In genomic region chr7:117157871-117158209, GRCh38 we compare ENCODE assay signal across 20 cellular contexts.
DNase-seq lines count a peak whose midpoint lies in the region; ATAC-seq, FAIRE-seq and TF ChIP-seq lines count a peak whose summit lies in the region.
"Had no signal": no experiment of that assay in that cellular context is flagged by ENCODE, and none has a peak within 500 bp of the region (broad histone marks: within the 10 kb centered on the region; RNA-seq: fewer than 3 reads in every experiment).

No MANE protein-coding gene starts in this region.

- H3K4me1 ChIP-seq in GM23248 (ENCODE audit: insufficient read depth) (peaks cover 30% of the 10 kb centered on the region), astrocyte (ENCODE audit: insufficient read depth, low read length) (peaks cover 17% of the 10 kb centered on the region), osteoblast (ENCODE audit: insufficient read depth, low read length) (peaks cover 32% of the 10 kb centered on the region)
- H3K4me1 ChIP-seq: HAP-1 had no signal

- H3K36me3 ChIP-seq in GM23248 (ENCODE audit: low read depth): no peaks in the 10 kb centered on the region
- H3K36me3 ChIP-seq in astrocyte (ENCODE audit: insufficient read depth, low read length): no peaks in the 10 kb centered on the region
- H3K36me3 ChIP-seq in osteoblast (ENCODE audit: insufficient read depth, low read length): no peaks in the 10 kb centered on the region
- H3K36me3 ChIP-seq: HAP-1, upper lobe of right lung had no signal

- peak overlapping the region; percentile 68 for H3K4me2 ChIP-seq in GM23248 (ENCODE audit: unreplicated experiment)
- peak overlapping the region; percentile 67 for H3K4me2 ChIP-seq in astrocyte (ENCODE audit: low read length)
- peak overlapping the region; percentile 71 for H3K4me2 ChIP-seq in osteoblast (ENCODE audit: insufficient read depth, low read length)
- H3K4me2 ChIP-seq: PC-9 had no signal

- no peak overlapping the region for H3K27ac Mint-ChIP-seq in astrocyte (ENCODE audit: unreplicated experiment)
- H3K27ac Mint-ChIP-seq in stimulated activated memory B cell treated with anti-CD40 and anti-IgM and Interleukin-4, amounts not matched to agents 10 μg/mL and 1 μg/mL and 100 μg/mL, for 72 hours: no peak overlapping the region
- H3K27ac Mint-ChIP-seq: activated CD4-positive, alpha-beta T cell treated with anti-CD3 and anti-CD28 coated beads for 36 hours; activated naive CD4-positive, alpha-beta T cell treated with anti-CD3 and anti-CD28 coated beads, Interleukin-2, amount 50 U/mL, for 72 hours; CD4-positive, alpha-beta memory T cell; endodermal cell; naive B cell; T-helper 17 cell had no signal

- peaks cover 10% of the 10 kb centered on the region for H3K4me1 Mint-ChIP-seq in astrocyte (ENCODE audit: low read depth, unreplicated experiment)
- H3K4me1 Mint-ChIP-seq in stimulated activated memory B cell treated with anti-CD40 and anti-IgM and Interleukin-4, amounts not matched to agents 10 μg/mL and 1 μg/mL and 100 μg/mL, for 72 hours: no peaks in the 10 kb centered on the region
- H3K4me1 Mint-ChIP-seq: activated CD4-positive, alpha-beta T cell treated with anti-CD3 and anti-CD28 coated beads for 36 hours; CD4-positive, alpha-beta memory T cell; endodermal cell; naive B cell; T-helper 17 cell had no signal

- peak; percentile 14; the same call in 1 of the 2 replicates for TF ChIP-seq CTCF in 22Rv1 (IDR thresholded peaks at IDR 0.05)
- TF ChIP-seq CTCF in astrocyte (IDR thresholded peaks at IDR 0.05; ENCODE audit: insufficient read depth, low read depth, low read length): no peak
- no peak for TF ChIP-seq CTCF in osteoblast (IDR thresholded peaks at IDR 0.05; ENCODE audit: extremely low read depth, low read depth, low read length)

- peaks cover 34% of the 10 kb centered on the region for H3F3A ChIP-seq in GM23248 (ENCODE audit: insufficient read depth)

- no peak for DNase-seq in GM23248
- DNase-seq in astrocyte (ENCODE audit: low read depth): no peak
- no peak for DNase-seq in osteoblast (ENCODE audit: insufficient read length, low spot score, missing footprints)
- DNase-seq in activated CD4-positive, alpha-beta T cell treated with anti-CD3 and anti-CD28 coated beads for 48 hours: no peak
- DNase-seq: activated CD4-positive, alpha-beta T cell treated with anti-CD3 and anti-CD28 coated beads for 36 hours; CD4-positive, alpha-beta memory T cell; endodermal cell; KBM-7; mesendoderm; naive B cell; NCI-H187; NCI-H2227 treated with DMSO at 0.1 percent for 48 hours; T-helper 17 cell; upper lobe of right lung had no signal

- WGBS in GM23248 (ENCODE audit: low coverage in 1 of 2, low lambda C conversion rate in 2 of 2, missing lambda C conversion rate in 2 of 2), 2 experiments: 0 to 11% methylated on average over 2 of the region's 2 CpGs

- H3K27me3 ChIP-seq in GM23248 (replicated peaks; ENCODE audit: insufficient read depth): no peaks in the 10 kb centered on the region
- no peaks in the 10 kb centered on the region for H3K27me3 ChIP-seq in astrocyte (ENCODE audit: insufficient read depth, low read length)
- no peaks in the 10 kb centered on the region for H3K27me3 ChIP-seq in osteoblast (ENCODE audit: insufficient read depth, low read length)
- H3K27me3 ChIP-seq: upper lobe of right lung had no signal

- FAIRE-seq in astrocyte (lab: Jason Lieb, UNC): no peak

- peak overlapping the region; percentile 68 for H2AFZ ChIP-seq in GM23248
- H2AFZ ChIP-seq in astrocyte (ENCODE audit: low read depth, low read length): no peak overlapping the region
- H2AFZ ChIP-seq in osteoblast (ENCODE audit: low read length): peak overlapping the region; percentile 47
- H2AFZ ChIP-seq: PC-9 had no signal

- H3K27ac ChIP-seq in 22Rv1 (no peak overlapping the region), GM23248 (peak overlapping the region; percentile 89), astrocyte (ENCODE audit: low read depth, low read length) (peak overlapping the region; percentile 53), osteoblast (ENCODE audit: low read depth, low read length) (peak overlapping the region; percentile 90)
- H3K27ac ChIP-seq: PC-9, upper lobe of right lung had no signal

- H3K36me3 Mint-ChIP-seq in astrocyte (ENCODE audit: low read depth, unreplicated experiment): no peaks in the 10 kb centered on the region
- H3K36me3 Mint-ChIP-seq in stimulated activated memory B cell treated with anti-CD40 and anti-IgM and Interleukin-4, amounts not matched to agents 10 μg/mL and 1 μg/mL and 100 μg/mL, for 72 hours: peaks cover 2% of the 10 kb centered on the region
- H3K36me3 Mint-ChIP-seq: activated naive CD4-positive, alpha-beta T cell treated with anti-CD3 and anti-CD28 coated beads, Interleukin-2, amount 50 U/mL, for 72 hours; CD4-positive, alpha-beta memory T cell; naive B cell had no signal

- H3K79me2 ChIP-seq in GM23248 (ENCODE audit: insufficient read depth) (no peaks in the 10 kb centered on the region), astrocyte (ENCODE audit: insufficient read depth, low read length) (no peaks in the 10 kb centered on the region), osteoblast (ENCODE audit: insufficient read depth, low read length) (no peaks in the 10 kb centered on the region)

- H4K20me1 ChIP-seq in GM23248 (ENCODE audit: insufficient read depth) (no peaks in the 10 kb centered on the region), astrocyte (ENCODE audit: insufficient read depth, low read length) (no peaks in the 10 kb centered on the region), osteoblast (ENCODE audit: insufficient read depth, low read length) (no peaks in the 10 kb centered on the region)

- in situ Hi-C loops in GM23248 (cut with MboI): no loop called here

- no peak for ATAC-seq in HG02610 (IDR thresholded peaks at IDR 0.05; ENCODE audit: unreplicated experiment)
- ATAC-seq in stimulated activated memory B cell treated with anti-CD40 and anti-IgM and Interleukin-4, amounts not matched to agents 10 μg/mL and 1 μg/mL and 100 μg/mL, for 72 hours: no peak
- ATAC-seq: activated CD4-positive, alpha-beta T cell treated with anti-CD3 and anti-CD28 coated beads for 36 hours; activated naive CD4-positive, alpha-beta T cell treated with anti-CD3 and anti-CD28 coated beads, Interleukin-2, amount 50 U/mL, for 72 hours; T-helper 17 cell had no signal

- H3K27me3 Mint-ChIP-seq in astrocyte (ENCODE audit: low read depth, unreplicated experiment): no peaks in the 10 kb centered on the region
- H3K27me3 Mint-ChIP-seq in stimulated activated memory B cell treated with anti-CD40 and anti-IgM and Interleukin-4, amounts not matched to agents 10 μg/mL and 1 μg/mL and 100 μg/mL, for 72 hours: no peaks in the 10 kb centered on the region
- H3K27me3 Mint-ChIP-seq: activated CD4-positive, alpha-beta T cell treated with anti-CD3 and anti-CD28 coated beads for 36 hours; CD4-positive, alpha-beta memory T cell; naive B cell; T-helper 17 cell had no signal

- H3K9me2 ChIP-seq in GM23248 (ENCODE audit: insufficient read depth): no peaks in the 10 kb centered on the region

- H3K4me3 ChIP-seq in GM23248: peak overlapping the region; percentile 40
- no peak overlapping the region for H3K4me3 ChIP-seq in astrocyte (ENCODE audit: insufficient read depth, low read depth, low read length)
- peak overlapping the region; percentile 17 for H3K4me3 ChIP-seq in osteoblast (ENCODE audit: insufficient read depth, low read length)
- H3K4me3 ChIP-seq: HAP-1, PC-9, upper lobe of right lung had no signal

- H3K9ac ChIP-seq in GM23248 (peak overlapping the region; percentile 75), astrocyte (ENCODE audit: low read length) (peak overlapping the region; percentile 57)

- no peak overlapping the region for H3K4me3 Mint-ChIP-seq in astrocyte (ENCODE audit: unreplicated experiment)
- H3K4me3 Mint-ChIP-seq in stimulated activated memory B cell treated with anti-CD40 and anti-IgM and Interleukin-4, amounts not matched to agents 10 μg/mL and 1 μg/mL and 100 μg/mL, for 72 hours: no peak overlapping the region
- H3K4me3 Mint-ChIP-seq: activated CD4-positive, alpha-beta T cell treated with anti-CD3 and anti-CD28 coated beads for 36 hours; CD4-positive, alpha-beta memory T cell; endodermal cell; naive B cell; T-helper 17 cell had no signal

- H3K9me3 ChIP-seq in GM23248 (ENCODE audit: low read depth) (no peaks in the 10 kb centered on the region), astrocyte (ENCODE audit: insufficient read depth, low read depth, low read length) (no peaks in the 10 kb centered on the region), osteoblast (ENCODE audit: low read depth, low read length) (no peaks in the 10 kb centered on the region)
- H3K9me3 ChIP-seq: HAP-1, upper lobe of right lung had no signal

- no peaks in the 10 kb centered on the region for H3K9me3 Mint-ChIP-seq in astrocyte (ENCODE audit: unreplicated experiment)
- H3K9me3 Mint-ChIP-seq in stimulated activated memory B cell treated with anti-CD40 and anti-IgM and Interleukin-4, amounts not matched to agents 10 μg/mL and 1 μg/mL and 100 μg/mL, for 72 hours: no peaks in the 10 kb centered on the region
- H3K9me3 Mint-ChIP-seq: activated naive CD4-positive, alpha-beta T cell treated with anti-CD3 and anti-CD28 coated beads, Interleukin-2, amount 50 U/mL, for 72 hours; CD4-positive, alpha-beta memory T cell; endodermal cell; naive B cell had no signal
